ENCODE assay signal across 20 cellular contexts in genomic region chr15:48016865-48017264, GRCh38.
"Had no signal": no experiment of that assay in that cellular context is flagged by ENCODE, and none has a peak within 500 bp of the region (broad histone marks: within the 10 kb centered on the region; RNA-seq: fewer than 3 reads in every experiment).

No MANE protein-coding gene starts in this region.

- H2AFZ ChIP-seq: parathyroid adenoma had no signal

- H3K4me2 ChIP-seq: neural progenitor cell had no signal

- H3K4me1 ChIP-seq: neural progenitor cell, parathyroid adenoma, psoas muscle, tibial nerve had no signal

- H3K27me3 ChIP-seq: neural progenitor cell, sigmoid colon, tibial nerve, upper lobe of left lung had no signal

- DNase-seq: effector memory CD8-positive, alpha-beta T cell; hypothalamus; immature natural killer cell; islet precursor cell; kidney glomerular epithelial cell; naive thymus-derived CD4-positive, alpha-beta T cell; psoas muscle; right cardiac atrium; sigmoid colon; stimulated activated CD4-positive, alpha-beta T cell treated with anti-CD3 and anti-CD28 coated beads, Interleukin-4, amount 100 ng/mL, for 4 hours; stimulated activated naive CD8-positive, alpha-beta T cell treated with anti-CD3 and anti-CD28 coated beads, Interleukin-15, Interleukin-2, amounts not matched to agents 100 U/mL and 50 U/mL, for 24 hours; substantia nigra; upper lobe of left lung had no signal

- ATAC-seq: effector memory CD8-positive, alpha-beta T cell; naive thymus-derived CD4-positive, alpha-beta T cell; psoas muscle; right cardiac atrium; stimulated activated memory B cell treated with anti-CD40 and anti-IgM and Interleukin-4, amounts not matched to agents 10 μg/mL and 1 μg/mL and 100 μg/mL, for 72 hours; stimulated activated naive CD8-positive, alpha-beta T cell treated with anti-CD3 and anti-CD28 coated beads, Interleukin-15, Interleukin-2, amounts not matched to agents 100 U/mL and 50 U/mL, for 24 hours had no signal

- H3K27ac ChIP-seq: coronary artery, neural progenitor cell, parathyroid adenoma, psoas muscle, sigmoid colon, thoracic aorta, tibial nerve had no signal

- H3K36me3 ChIP-seq: neural progenitor cell, sigmoid colon, thoracic aorta, tibial nerve, upper lobe of left lung had no signal

- H3K4me3 ChIP-seq: coronary artery, lung, neural progenitor cell, psoas muscle, sigmoid colon, thoracic aorta, tibial nerve, upper lobe of left lung had no signal

- H3K9ac ChIP-seq: neural progenitor cell, parathyroid adenoma had no signal

- H3K79me2 ChIP-seq: parathyroid adenoma had no signal

- H3K9me3 ChIP-seq: psoas muscle, sigmoid colon, thoracic aorta, tibial nerve, upper lobe of left lung had no signal
